Comparison of ENCODE assay signal across 8 cellular contexts in genomic region chr17:45135192-45135977, GRCh38. TPM values are rescaled to one million over a fixed set of nuclear protein-coding genes. Genes with fewer than 3 reads are reported as not detected.
A peak's percentile ranks its signal among the peaks of the same experiment; 100 is the strongest.
DNase-seq lines count a peak whose midpoint lies in the region; ATAC-seq, FAIRE-seq and TF ChIP-seq lines count a peak whose summit lies in the region.

TSS of gene ACBD4 (plus strand) at chr17:45135687. CDS start at chr17:45136145, 458 bp downstream.

- WGBS in heart right ventricle, 2 donors, result 7% methylated on average over 40 of the region's 40 CpGs

- DNase-seq in GM12891 (ENCODE audit: insufficient read length, low spot score) (peak; percentile 94), NCI-H1436 treated with DMSO at 0.1 percent for 48 hours (lab: John Stamatoyannopoulos, UW) (peak; percentile 97), T-helper 1 cell (peak; percentile 88 to 97 (median 95)), amniotic epithelial cell (ENCODE audit: low read depth) (peak; percentile 94), heart right ventricle (peak; percentile 94 to 97), posterior vena cava (ENCODE audit: low spot score) (peak; percentile 99), ureter (ENCODE audit: low spot score) (peak; percentile 97)

- H3K9me3 ChIP-seq in heart right ventricle, result no peaks in the 10 kb centered on the region

- ATAC-seq in HG02840 (IDR thresholded peaks at IDR 0.05; ENCODE audit: low FRiP score, unreplicated experiment), result peak; percentile 70
- peak; percentile 73 to 90 (median 86) for ATAC-seq in heart right ventricle

- peaks cover 0 to 28% (median 0%) of the 10 kb centered on the region in 9 donors for H3K36me3 ChIP-seq in heart right ventricle

- H3K27ac ChIP-seq in heart right ventricle, result peak within 1 kb of the TSS in 9 of 10 donors; percentile 65 to 86 (median 79)

- peak within 1 kb of the TSS; percentile 61 to 78 (median 70) for H3K4me3 ChIP-seq in heart right ventricle

- FAIRE-seq in GM12891 (lab: Jason Lieb, UNC), result peak; percentile 99

- no peak for TF ChIP-seq POLR2A in GM12891 (IDR thresholded peaks at IDR 0.05; ENCODE audit: low read depth, low read length)

- H3K4me1 ChIP-seq in heart right ventricle, result peaks cover 13 to 41% (median 35%) of the 10 kb centered on the region in 9 donors

- peak; percentile 100 for TF ChIP-seq CTCF in heart right ventricle (IDR thresholded peaks at IDR 0.05)

- intact Hi-C loops in heart right ventricle (cut with DNase I) (loop anchor here in 9 of 10 donors (1.0 to 10.0 kb wide), 6 partner anchors 61 to 249 kb away; no protein-coding TSS in a partner anchor), posterior vena cava (cut with DNase I) (loop anchor here (2.0 to 10.0 kb wide), 4 partner anchors 61 to 249 kb away; partner anchors contain the start of gene GFAP (in 1 of the 2))

- no peaks in the 10 kb centered on the region for H3K27me3 ChIP-seq in heart right ventricle

TF ChIP-seq in GM12891, 5 proteins besides CTCF, POLR2A, EP300 and RAD21:
- TF ChIP-seq POU2F2 (IDR thresholded peaks at IDR 0.05; ENCODE audit: low read depth, low read length) (peak; percentile 100), TAF1 (IDR thresholded peaks at IDR 0.05; ENCODE audit: low read depth, low read length) (no peak), SPI1 (IDR thresholded peaks at IDR 0.05; ENCODE audit: low read depth, low read length) (0 out of 2 replicates have a peak, but pooled peaks have one; percentile 4)

RNA-seq across cellular contexts. Expression of gene ACBD4, which starts in this region (rescaled TPM):
- 8.1 TPM for polyA plus RNA-seq in GM12891 (2012; ENCODE audit: low read depth, missing spikeins)
- total RNA-seq in heart right ventricle (1 to 10 TPM; 6.1 to 9.7 (median 7.3) TPM), posterior vena cava (10 to 100 TPM; 10.8 to 12.9 TPM), ureter (26.4 TPM)
- 10 to 100 TPM in 1 of 2 donors, 1 to 10 TPM in 1; 4.2 to 16.7 TPM for polyA plus RNA-seq in heart right ventricle

Comparison
In these comparisons a context has a peak if more than half of its experiments do, and no peak if none do; other contexts are left out.
1. Peak in every context shown above with its lines: DNase-seq, ATAC-seq, H3K4me3 ChIP-seq and H3K27ac ChIP-seq.